In the genomic region with DNA sequence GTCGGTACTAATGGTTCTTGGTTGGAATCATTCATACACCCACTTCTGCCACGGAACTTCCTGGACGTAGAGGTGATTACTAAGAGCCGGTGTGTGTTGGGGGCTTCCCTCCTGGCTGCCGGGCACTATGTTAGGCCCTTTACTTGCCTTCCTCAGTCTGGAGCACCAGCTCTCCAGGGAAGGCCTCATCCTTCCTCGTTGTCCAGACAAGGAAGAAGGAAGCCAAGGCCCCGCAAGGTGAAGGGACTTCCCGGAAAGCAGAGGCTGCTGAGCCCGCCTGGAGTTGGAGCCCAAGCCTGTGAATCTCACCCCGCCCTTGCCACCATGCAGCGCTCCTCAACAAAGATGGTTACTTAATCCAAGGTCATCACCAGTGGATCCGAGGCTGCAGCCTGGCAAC, we compare ENCODE assay signal across 1 cellular context.
A peak's percentile ranks its signal among the peaks of the same experiment; 100 is the strongest.
TF ChIP-seq lines count a peak whose summit lies in the region.

No MANE protein-coding gene starts in this region.

TF ChIP-seq in HepG2, 621 proteins besides CTCF, POLR2A, EP300 and RAD21:
- TF ChIP-seq ZSCAN30 (CRISPR knock-in tag; IDR thresholded peaks at IDR 0.05) (no peak), ZNF777 (CRISPR knock-in tag; IDR thresholded peaks at IDR 0.05) (no peak), ZEB1 (IDR thresholded peaks at IDR 0.05; ENCODE audit: insufficient replicate concordance, low read depth) (no peak)
- TF ChIP-seq, protein P1, sequence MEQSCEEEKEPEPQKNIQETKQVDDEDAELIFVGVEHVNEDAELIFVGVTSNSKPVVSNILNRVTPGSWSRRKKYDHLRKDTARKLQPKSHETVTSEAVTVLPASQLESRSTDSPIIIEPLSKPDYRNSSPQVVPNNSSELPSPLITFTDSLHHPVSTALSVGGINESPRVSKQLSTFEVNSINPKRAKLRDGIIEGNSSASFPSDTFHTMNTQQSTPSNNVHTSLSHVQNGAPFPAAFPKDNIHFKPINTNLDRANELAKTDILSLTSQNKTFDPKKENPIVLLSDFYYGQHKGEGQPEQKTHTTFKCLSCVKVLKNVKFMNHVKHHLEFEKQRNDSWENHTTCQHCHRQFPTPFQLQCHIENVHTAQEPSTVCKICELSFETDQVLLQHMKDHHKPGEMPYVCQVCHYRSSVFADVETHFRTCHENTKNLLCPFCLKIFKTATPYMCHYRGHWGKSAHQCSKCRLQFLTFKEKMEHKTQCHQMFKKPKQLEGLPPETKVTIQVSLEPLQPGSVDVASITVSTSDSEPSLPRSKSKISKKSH (CRISPR knock-in tag; IDR thresholded peaks at IDR 0.05; ENCODE audit: borderline replicate concordance): peak; percentile 18; the same call in 1 of the 2 replicates
